In the genomic region with DNA sequence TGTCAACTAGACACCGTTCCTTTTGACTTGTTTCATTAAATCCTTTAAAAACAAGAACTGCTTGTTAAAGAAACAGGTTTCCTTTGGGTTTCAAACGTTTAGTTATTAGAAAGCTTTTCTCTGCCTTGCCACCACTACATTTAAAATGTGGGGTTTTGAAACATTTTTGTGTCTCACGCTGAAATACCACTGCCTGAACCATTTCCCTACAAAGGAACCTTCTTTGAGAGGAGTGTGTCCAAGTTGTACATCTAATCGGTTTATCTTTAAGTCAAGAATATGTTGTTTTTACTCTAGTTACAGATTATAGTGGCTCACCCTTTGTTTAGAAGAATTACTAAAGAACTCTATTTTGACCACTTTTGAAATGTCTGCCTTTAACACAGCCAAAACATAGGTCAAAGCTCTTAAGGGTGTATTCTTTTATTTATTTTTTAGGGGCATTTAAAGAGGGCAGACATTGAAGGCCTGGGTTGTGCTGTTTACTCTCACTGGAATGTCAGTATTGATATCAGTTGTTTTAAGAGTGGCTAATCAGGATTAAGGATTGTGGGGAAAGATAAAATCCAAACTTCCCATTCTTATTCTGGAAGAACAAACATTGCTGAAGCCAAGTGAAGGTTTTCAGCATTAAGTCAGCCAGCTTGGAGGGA, we compare ENCODE assay signal across 1 cellular context.
TF ChIP-seq lines count a peak whose summit lies in the region.

No MANE protein-coding gene starts in this region.

TF ChIP-seq in GM23338, 12 proteins besides CTCF, POLR2A, EP300 and RAD21 (continued from another document):
- TF ChIP-seq, protein P1, sequence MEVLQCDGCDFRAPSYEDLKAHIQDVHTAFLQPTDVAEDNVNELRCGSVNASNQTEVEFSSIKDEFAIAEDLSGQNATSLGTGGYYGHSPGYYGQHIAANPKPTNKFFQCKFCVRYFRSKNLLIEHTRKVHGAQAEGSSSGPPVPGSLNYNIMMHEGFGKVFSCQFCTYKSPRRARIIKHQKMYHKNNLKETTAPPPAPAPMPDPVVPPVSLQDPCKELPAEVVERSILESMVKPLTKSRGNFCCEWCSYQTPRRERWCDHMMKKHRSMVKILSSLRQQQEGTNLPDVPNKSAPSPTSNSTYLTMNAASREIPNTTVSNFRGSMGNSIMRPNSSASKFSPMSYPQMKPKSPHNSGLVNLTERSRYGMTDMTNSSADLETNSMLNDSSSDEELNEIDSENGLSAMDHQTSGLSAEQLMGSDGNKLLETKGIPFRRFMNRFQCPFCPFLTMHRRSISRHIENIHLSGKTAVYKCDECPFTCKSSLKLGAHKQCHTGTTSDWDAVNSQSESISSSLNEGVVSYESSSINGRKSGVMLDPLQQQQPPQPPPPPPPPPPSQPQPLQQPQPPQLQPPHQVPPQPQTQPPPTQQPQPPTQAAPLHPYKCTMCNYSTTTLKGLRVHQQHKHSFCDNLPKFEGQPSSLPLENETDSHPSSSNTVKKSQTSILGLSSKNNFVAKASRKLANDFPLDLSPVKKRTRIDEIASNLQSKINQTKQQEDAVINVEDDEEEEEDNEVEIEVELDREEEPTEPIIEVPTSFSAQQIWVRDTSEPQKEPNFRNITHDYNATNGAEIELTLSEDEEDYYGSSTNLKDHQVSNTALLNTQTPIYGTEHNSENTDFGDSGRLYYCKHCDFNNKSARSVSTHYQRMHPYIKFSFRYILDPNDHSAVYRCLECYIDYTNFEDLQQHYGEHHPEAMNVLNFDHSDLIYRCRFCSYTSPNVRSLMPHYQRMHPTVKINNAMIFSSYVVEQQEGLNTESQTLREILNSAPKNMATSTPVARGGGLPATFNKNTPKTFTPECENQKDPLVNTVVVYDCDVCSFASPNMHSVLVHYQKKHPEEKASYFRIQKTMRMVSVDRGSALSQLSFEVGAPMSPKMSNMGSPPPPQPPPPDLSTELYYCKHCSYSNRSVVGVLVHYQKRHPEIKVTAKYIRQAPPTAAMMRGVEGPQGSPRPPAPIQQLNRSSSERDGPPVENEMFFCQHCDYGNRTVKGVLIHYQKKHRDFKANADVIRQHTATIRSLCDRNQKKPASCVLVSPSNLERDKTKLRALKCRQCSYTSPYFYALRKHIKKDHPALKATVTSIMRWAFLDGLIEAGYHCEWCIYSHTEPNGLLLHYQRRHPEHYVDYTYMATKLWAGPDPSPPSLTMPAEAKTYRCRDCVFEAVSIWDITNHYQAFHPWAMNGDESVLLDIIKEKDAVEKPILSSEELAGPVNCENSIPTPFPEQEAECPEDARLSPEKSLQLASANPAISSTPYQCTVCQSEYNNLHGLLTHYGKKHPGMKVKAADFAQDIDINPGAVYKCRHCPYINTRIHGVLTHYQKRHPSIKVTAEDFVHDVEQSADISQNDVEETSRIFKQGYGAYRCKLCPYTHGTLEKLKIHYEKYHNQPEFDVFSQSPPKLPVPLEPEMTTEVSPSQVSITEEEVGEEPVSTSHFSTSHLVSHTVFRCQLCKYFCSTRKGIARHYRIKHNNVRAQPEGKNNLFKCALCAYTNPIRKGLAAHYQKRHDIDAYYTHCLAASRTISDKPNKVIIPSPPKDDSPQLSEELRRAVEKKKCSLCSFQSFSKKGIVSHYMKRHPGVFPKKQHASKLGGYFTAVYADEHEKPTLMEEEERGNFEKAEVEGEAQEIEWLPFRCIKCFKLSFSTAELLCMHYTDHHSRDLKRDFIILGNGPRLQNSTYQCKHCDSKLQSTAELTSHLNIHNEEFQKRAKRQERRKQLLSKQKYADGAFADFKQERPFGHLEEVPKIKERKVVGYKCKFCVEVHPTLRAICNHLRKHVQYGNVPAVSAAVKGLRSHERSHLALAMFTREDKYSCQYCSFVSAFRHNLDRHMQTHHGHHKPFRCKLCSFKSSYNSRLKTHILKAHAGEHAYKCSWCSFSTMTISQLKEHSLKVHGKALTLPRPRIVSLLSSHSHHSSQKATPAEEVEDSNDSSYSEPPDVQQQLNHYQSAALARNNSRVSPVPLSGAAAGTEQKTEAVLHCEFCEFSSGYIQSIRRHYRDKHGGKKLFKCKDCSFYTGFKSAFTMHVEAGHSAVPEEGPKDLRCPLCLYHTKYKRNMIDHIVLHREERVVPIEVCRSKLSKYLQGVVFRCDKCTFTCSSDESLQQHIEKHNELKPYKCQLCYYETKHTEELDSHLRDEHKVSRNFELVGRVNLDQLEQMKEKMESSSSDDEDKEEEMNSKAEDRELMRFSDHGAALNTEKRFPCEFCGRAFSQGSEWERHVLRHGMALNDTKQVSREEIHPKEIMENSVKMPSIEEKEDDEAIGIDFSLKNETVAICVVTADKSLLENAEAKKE (CRISPR knock-in tag; IDR thresholded peaks at IDR 0.05) = no peak
- TF ChIP-seq EZH2 (IDR thresholded peaks at IDR 0.05; ENCODE audit: low read depth, unreplicated experiment) (no peak), ETS1 (IDR thresholded peaks at IDR 0.05) (no peak)
